16 cellular contexts compared by ENCODE assay signal in the genomic region with DNA sequence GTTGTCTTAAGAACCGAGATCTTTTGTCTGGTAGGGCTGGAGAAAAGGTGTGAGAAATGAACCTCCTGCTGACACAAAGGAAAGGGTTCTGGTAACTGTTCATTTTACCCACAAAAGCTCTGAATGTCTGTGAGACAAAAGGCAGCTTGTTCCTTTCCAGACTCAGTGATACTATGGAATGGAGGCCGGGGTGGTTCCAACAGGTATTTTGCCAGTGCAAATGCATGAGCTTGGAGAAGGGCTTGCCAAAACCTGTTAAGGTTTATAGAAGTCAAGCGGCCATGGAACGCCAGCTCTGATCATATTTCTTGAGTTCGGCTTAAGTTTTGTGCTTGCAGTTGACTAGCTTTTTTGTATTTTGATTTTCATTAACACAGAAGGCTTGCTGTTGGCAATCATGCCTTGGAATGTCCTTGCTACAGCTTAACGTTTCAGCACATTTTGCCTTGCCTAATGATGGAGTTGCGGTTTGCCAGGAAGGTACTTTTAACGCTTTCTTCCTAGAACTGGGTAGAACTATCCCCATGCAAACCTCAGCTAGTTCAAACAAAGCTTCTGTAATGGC.
"Had no signal": no experiment of that assay in that cellular context is flagged by ENCODE, and none has a peak within 500 bp of the region (broad histone marks: within the 10 kb centered on the region; RNA-seq: fewer than 3 reads in every experiment).

No MANE protein-coding gene starts in this region.

- H3K4me1 ChIP-seq: tibial nerve had no signal

- ATAC-seq: activated CD4-positive, alpha-beta T cell treated with anti-CD3 and anti-CD28 coated beads for 36 hours; activated naive CD4-positive, alpha-beta T cell treated with anti-CD3 and anti-CD28 coated beads, Interleukin-2, amount 50 U/mL, for 72 hours; activated T-cell treated with anti-CD3 and anti-CD28 coated beads, Interleukin-2, amount 50 U/mL, for 72 hours; stimulated activated memory B cell treated with anti-CD40 and anti-IgM and Interleukin-4, amounts not matched to agents 10 μg/mL and 1 μg/mL and 100 μg/mL, for 72 hours had no signal

- H3K9me3 Mint-ChIP-seq: activated CD4-positive, alpha-beta memory T cell treated with anti-CD3 and anti-CD28 coated beads, Interleukin-2, amount 10 ng/mL, durations not matched to agents 7 days and 5 days; activated naive CD4-positive, alpha-beta T cell treated with anti-CD3 and anti-CD28 coated beads, Interleukin-2, amount 50 U/mL, for 72 hours; activated T-cell treated with anti-CD3 and anti-CD28 coated beads, Interleukin-2, amount 50 U/mL, for 72 hours; immature natural killer cell; naive B cell; stimulated activated memory B cell treated with anti-CD40 and anti-IgM and Interleukin-4, amounts not matched to agents 10 μg/mL and 1 μg/mL and 100 μg/mL, for 72 hours; T-helper 1 cell treated with Interleukin-12 subunit alpha and Interleukin-12 subunit beta and Interleukin-4 antibody, amounts not matched to agents 30 μg/mL and 1 μg/mL, for 36 hours had no signal

- H3K27ac ChIP-seq: neutrophil, tibial nerve had no signal

- DNase-seq: activated CD4-positive, alpha-beta memory T cell treated with anti-CD3 and anti-CD28 coated beads, Interleukin-2, amount 10 ng/mL, durations not matched to agents 7 days and 5 days; activated CD4-positive, alpha-beta T cell treated with anti-CD3 and anti-CD28 coated beads for 36 hours; activated gamma-delta T cell; activated T-cell treated with anti-CD3 and anti-CD28 coated beads, Interleukin-2, amount 50 U/mL, for 72 hours; caudate nucleus; immature natural killer cell; left cardiac atrium; naive B cell; stimulated activated CD4-positive, alpha-beta T cell treated with anti-CD3 and anti-CD28 coated beads, Interleukin-2, amount 100 ng/mL, for 48 hours had no signal

- H3K36me3 Mint-ChIP-seq: activated naive CD4-positive, alpha-beta T cell treated with anti-CD3 and anti-CD28 coated beads, Interleukin-2, amount 50 U/mL, for 72 hours; immature natural killer cell; naive B cell; stimulated activated memory B cell treated with anti-CD40 and anti-IgM and Interleukin-4, amounts not matched to agents 10 μg/mL and 1 μg/mL and 100 μg/mL, for 72 hours had no signal

- H3K27ac Mint-ChIP-seq: activated CD4-positive, alpha-beta memory T cell treated with anti-CD3 and anti-CD28 coated beads, Interleukin-2, amount 10 ng/mL, durations not matched to agents 7 days and 5 days; activated CD4-positive, alpha-beta T cell treated with anti-CD3 and anti-CD28 coated beads for 36 hours; activated naive CD4-positive, alpha-beta T cell treated with anti-CD3 and anti-CD28 coated beads, Interleukin-2, amount 50 U/mL, for 72 hours; activated T-cell treated with anti-CD3 and anti-CD28 coated beads, Interleukin-2, amount 50 U/mL, for 72 hours; immature natural killer cell; stimulated activated memory B cell treated with anti-CD40 and anti-IgM and Interleukin-4, amounts not matched to agents 10 μg/mL and 1 μg/mL and 100 μg/mL, for 72 hours; T-helper 1 cell treated with Interleukin-12 subunit alpha and Interleukin-12 subunit beta and Interleukin-4 antibody, amounts not matched to agents 30 μg/mL and 1 μg/mL, for 36 hours had no signal

- H3K4me1 Mint-ChIP-seq: activated CD4-positive, alpha-beta memory T cell treated with anti-CD3 and anti-CD28 coated beads, Interleukin-2, amount 10 ng/mL, durations not matched to agents 7 days and 5 days; immature natural killer cell had no signal

- H3K4me3 ChIP-seq: lung, right atrium auricular region, tibial nerve had no signal

- H3K27me3 ChIP-seq: neutrophil, right atrium auricular region, tibial nerve had no signal

- H3K9me3 ChIP-seq: neutrophil, right atrium auricular region, tibial nerve had no signal

- H3K36me3 ChIP-seq: neutrophil, right atrium auricular region, tibial nerve had no signal

- H3K4me3 Mint-ChIP-seq: activated CD4-positive, alpha-beta memory T cell treated with anti-CD3 and anti-CD28 coated beads, Interleukin-2, amount 10 ng/mL, durations not matched to agents 7 days and 5 days; activated CD4-positive, alpha-beta T cell treated with anti-CD3 and anti-CD28 coated beads for 36 hours; activated T-cell treated with anti-CD3 and anti-CD28 coated beads, Interleukin-2, amount 50 U/mL, for 72 hours; immature natural killer cell; stimulated activated memory B cell treated with anti-CD40 and anti-IgM and Interleukin-4, amounts not matched to agents 10 μg/mL and 1 μg/mL and 100 μg/mL, for 72 hours; T-helper 1 cell treated with Interleukin-12 subunit alpha and Interleukin-12 subunit beta and Interleukin-4 antibody, amounts not matched to agents 30 μg/mL and 1 μg/mL, for 36 hours had no signal
